Comparison of ENCODE assay signal across 8 cellular contexts in genomic region chr10:13218878-13219277, GRCh38. TPM values are rescaled to one million over a fixed set of nuclear protein-coding genes. Genes with fewer than 3 reads are reported as not detected.
"Had no signal": no experiment of that assay in that cellular context is flagged by ENCODE, and none has a peak within 500 bp of the region (broad histone marks: within the 10 kb centered on the region; RNA-seq: fewer than 3 reads in every experiment).

No MANE protein-coding gene starts in this region.

- H3K4me3 Mint-ChIP-seq: GM23338, H9, HFFc6 had no signal

- H3K9me3 Mint-ChIP-seq: HFFc6 had no signal

- H3K4me3 ChIP-seq: GM23338 had no signal

- H3K27ac ChIP-seq: KMS-11 had no signal

- DNase-seq: H9, HCEC 1CT, HFFc6, IMR-90, KBM-7 had no signal

- H3K27ac Mint-ChIP-seq: HFFc6 had no signal

RNA-seq across cellular contexts. Expression of gene UCMA, which starts 15.3 kb away (rescaled TPM):
- total RNA-seq: H9, HFFc6, HT-29, IMR-90 had no signal
- polyA plus RNA-seq: IMR-90 had no signal
